Comparison of ENCODE assay signal across 1 cellular context in genomic region chr16:64153718-64154117, GRCh38.
TF ChIP-seq lines count a peak whose summit lies in the region.

No MANE protein-coding gene starts in this region.

TF ChIP-seq in H1, 55 proteins besides CTCF, POLR2A, EP300 and RAD21:
- TF ChIP-seq HDAC2 (IDR thresholded peaks at IDR 0.05; ENCODE audit: borderline replicate concordance in 1 of 2, low read depth in 2 of 2, low read length in 2 of 2) (no peak), CHD2 (IDR thresholded peaks at IDR 0.05; ENCODE audit: low read length) (no peak), BRCA1 (IDR thresholded peaks at IDR 0.05; ENCODE audit: low read depth, low read length) (no peak), EZH2 (IDR thresholded peaks at IDR 0.05; ENCODE audit: low read depth, low read length, severe bottlenecking) (no peak), SIN3A (conservative IDR thresholded peaks at IDR 0.05 in 1 of 2, IDR thresholded peaks at IDR 0.05 in 1 of 2; ENCODE audit: low read depth in 1 of 2, low read length in 2 of 2) (no peak), E2F6 (IDR thresholded peaks at IDR 0.05) (no peak)
